ENCODE assay signal across 17 cellular contexts in genomic region chr2:231386446-231386845, GRCh38. TPM values are rescaled to one million over a fixed set of nuclear protein-coding genes. Genes with fewer than 3 reads are reported as not detected.
DNase-seq lines count a peak whose midpoint lies in the region; ATAC-seq, FAIRE-seq and TF ChIP-seq lines count a peak whose summit lies in the region.
"Had no signal": no experiment of that assay in that cellular context is flagged by ENCODE, and none has a peak within 500 bp of the region (broad histone marks: within the 10 kb centered on the region; RNA-seq: fewer than 3 reads in every experiment).

No MANE protein-coding gene starts in this region.

- H3K27ac Mint-ChIP-seq in activated naive CD4-positive, alpha-beta T cell treated with anti-CD3 and anti-CD28 coated beads, Interleukin-2, amount 50 U/mL, for 24 hours = peak overlapping the region; percentile 72
- H3K27ac Mint-ChIP-seq: T-helper 1 cell treated with Interleukin-12 subunit alpha and Interleukin-12 subunit beta and Interleukin-4 antibody, amounts not matched to agents 30 μg/mL and 1 μg/mL, for 36 hours had no signal

- in situ Hi-C loops in KBM-7 (cut with MboI; ENCODE audit: low pct_unique_long_range_greater_than_20kb, low sequenced_read_pairs) = no loop called here

- ATAC-seq in HG02623 (IDR thresholded peaks at IDR 0.05; ENCODE audit: unreplicated experiment) = no peak
- no peak for ATAC-seq in GM21529 (IDR thresholded peaks at IDR 0.05; ENCODE audit: unreplicated experiment)

- H3K27me3 Mint-ChIP-seq in activated naive CD4-positive, alpha-beta T cell treated with anti-CD3 and anti-CD28 coated beads, Interleukin-2, amount 50 U/mL, for 24 hours = peaks cover under 1% of the 10 kb centered on the region

- H3K4me1 Mint-ChIP-seq in activated naive CD4-positive, alpha-beta T cell treated with anti-CD3 and anti-CD28 coated beads, Interleukin-2, amount 50 U/mL, for 24 hours = peaks cover under 1% of the 10 kb centered on the region

- TF ChIP-seq CTCF in fibroblast of mammary gland (conservative IDR thresholded peaks at IDR 0.05; ENCODE audit: control insufficient read depth, insufficient read depth, low read depth, low read length) = no peak

- FAIRE-seq in urothelium cell line (lab: Jason Lieb, UNC) = no peak
- FAIRE-seq: GM12892, GM19239 had no signal

- H3K4me3 Mint-ChIP-seq in activated naive CD4-positive, alpha-beta T cell treated with anti-CD3 and anti-CD28 coated beads, Interleukin-2, amount 50 U/mL, for 24 hours = no peak overlapping the region
- H3K4me3 Mint-ChIP-seq: T-helper 1 cell treated with Interleukin-12 subunit alpha and Interleukin-12 subunit beta and Interleukin-4 antibody, amounts not matched to agents 30 μg/mL and 1 μg/mL, for 36 hours had no signal

- H3K9me3 Mint-ChIP-seq in activated naive CD4-positive, alpha-beta T cell treated with anti-CD3 and anti-CD28 coated beads, Interleukin-2, amount 50 U/mL, for 24 hours = peaks cover 4% of the 10 kb centered on the region

- H3K36me3 Mint-ChIP-seq in activated naive CD4-positive, alpha-beta T cell treated with anti-CD3 and anti-CD28 coated beads, Interleukin-2, amount 50 U/mL, for 24 hours = no peaks in the 10 kb centered on the region

- H3K4me3 ChIP-seq in fibroblast of mammary gland (ENCODE audit: control insufficient read depth, low read depth, low read length) = no peak overlapping the region

- no peak for DNase-seq in activated naive CD4-positive, alpha-beta T cell treated with anti-CD3 and anti-CD28 coated beads, Interleukin-2, amount 50 U/mL, for 16 hours
- peak; percentile 91 for DNase-seq in RPMI7951 (ENCODE audit: low read depth)
- DNase-seq in fibroblast of mammary gland (ENCODE audit: low read depth) = peak; percentile 82
- peak; percentile 74 for DNase-seq in urothelium cell line (ENCODE audit: low spot score)
- DNase-seq in KBM-7 = no peak
- DNase-seq: 8988T; activated CD4-positive, alpha-beta T cell treated with anti-CD3 and anti-CD28 coated beads, Interleukin-2, amount 50 U/mL, for 48 hours; activated effector memory CD4-positive, alpha-beta T cell treated with anti-CD3 and anti-CD28 coated beads, Interleukin-2, amount 50 U/mL, for 16 hours; central memory CD4-positive, alpha-beta T cell; mesendoderm; MM.1S had no signal

RNA-seq across cellular contexts. Expression of gene B3GNT7, which starts 9.1 kb away (rescaled TPM):
- 0.49 and 0.60 TPM in 2 replicates for total RNA-seq in RPMI7951 (2014; rRNA removed; shearing (Covaris generic))

Comparison
In these comparisons a context has a peak if more than half of its experiments do, and no peak if none do; other contexts are left out.
1. DNase-seq: peak in RPMI7951 (single experiment), fibroblast of mammary gland (single experiment) and urothelium cell line (single experiment); none in activated naive CD4-positive, alpha-beta T cell treated with anti-CD3 and anti-CD28 coated beads, Interleukin-2, amount 50 U/mL, for 16 hours (single experiment) and KBM-7 (single experiment).